ENCODE assay signal across 16 cellular contexts in the genomic region with DNA sequence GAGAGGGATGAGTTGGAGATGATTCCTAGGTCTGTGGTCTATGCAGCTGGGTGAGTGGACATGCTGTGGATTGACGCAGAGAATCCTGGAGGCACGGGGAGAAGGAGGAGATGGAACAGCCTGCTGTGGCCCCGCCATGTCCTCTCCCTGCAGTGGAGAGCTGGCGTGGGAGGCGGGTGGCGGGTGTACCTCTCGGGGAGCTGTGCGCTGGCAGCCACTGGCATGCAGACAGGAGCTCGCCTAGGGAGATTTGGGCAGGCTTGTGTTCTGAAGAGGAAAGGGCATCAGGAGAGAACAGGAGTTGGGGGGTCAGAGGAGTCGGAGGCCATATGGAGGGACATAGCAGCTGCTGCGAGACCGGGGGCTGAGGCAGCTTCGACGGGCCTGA. TPM values are rescaled to one million over a fixed set of nuclear protein-coding genes. Genes with fewer than 3 reads are reported as not detected.
DNase-seq lines count a peak whose midpoint lies in the region; ATAC-seq and TF ChIP-seq lines count a peak whose summit lies in the region.
"Had no signal": no experiment of that assay in that cellular context is flagged by ENCODE, and none has a peak within 500 bp of the region (broad histone marks: within the 10 kb centered on the region; RNA-seq: fewer than 3 reads in every experiment).

No MANE protein-coding gene starts in this region.

- POLR2A ChIA-PET in IMR-90 (lab: Charles Lee; ENCODE audit: unreplicated experiment), result no interaction called here

- H3K4me3 ChIP-seq in IMR-90 (ENCODE audit: insufficient read depth, low read depth, low read length), result no peak overlapping the region
- no peak overlapping the region for H3K4me3 ChIP-seq in dorsolateral prefrontal cortex

- H4K8ac ChIP-seq in IMR-90 (ENCODE audit: low read depth in 2 of 2, low read length in 2 of 2), result no peak overlapping the region

- no peak overlapping the region for H3K23ac ChIP-seq in IMR-90 (ENCODE audit: low read depth, low read length)

- H3K36me3 ChIP-seq in IMR-90 (ENCODE audit: control insufficient read depth, insufficient read depth, low read length), result peaks cover 23% of the 10 kb centered on the region

- no peaks in the 10 kb centered on the region for H3K4me1 ChIP-seq in IMR-90 (ENCODE audit: control insufficient read depth, insufficient read depth, low read length)

- H3K27ac ChIP-seq in IMR-90 (ENCODE audit: insufficient read depth, low read length) (no peak overlapping the region), dorsolateral prefrontal cortex (peak overlapping the region; percentile 60 to 100 (median 96))

- peaks cover 0 to 8% of the 10 kb centered on the region in 2 experiments; a peak in 2 of 4 replicates for H3K79me1 ChIP-seq in IMR-90 (ENCODE audit: low read depth in 1 of 2, low read length in 2 of 2)

- peaks cover 4% of the 10 kb centered on the region for H3K36me3 Mint-ChIP-seq in neural crest cell (ENCODE audit: low read depth)

- no peak for TF ChIP-seq RAD21 in IMR-90 (IDR thresholded peaks at IDR 0.05; ENCODE audit: low read length)

- no peak overlapping the region for H3K4me2 ChIP-seq in IMR-90 (ENCODE audit: low read depth, low read length)

- no peak overlapping the region for H3K56ac ChIP-seq in IMR-90 (ENCODE audit: extremely low read depth, insufficient read depth, low read length)

- dilution Hi-C loops in IMR-90 (cut with HindIII; ENCODE audit: low sequenced_read_pairs, unreplicated experiment), result no loop called here

- H3K27me3 Mint-ChIP-seq in neural crest cell (ENCODE audit: low read depth), result no peaks in the 10 kb centered on the region

- H3K27ac Mint-ChIP-seq in neural crest cell (ENCODE audit: unreplicated experiment), result peak overlapping the region; percentile 43

- H2AFZ ChIP-seq in IMR-90 (replicated peaks; ENCODE audit: low read length, poor library complexity), result no peak overlapping the region

- no peak overlapping the region for H3K4me3 Mint-ChIP-seq in neural crest cell
- H3K4me3 Mint-ChIP-seq: CD14-positive monocyte had no signal

- BruUV-seq in IMR-90 (replicated peaks; lab: Mats Ljungman, UMichigan), result no TSS peak

- H2BK15ac ChIP-seq in IMR-90 (ENCODE audit: low read depth, low read length), result no peak overlapping the region

- H3K9me3 Mint-ChIP-seq in neural crest cell, result no peaks in the 10 kb centered on the region

- peak overlapping the region; percentile 62 for H2AK9ac ChIP-seq in IMR-90 (replicated peaks; ENCODE audit: low read depth, low read length, poor library complexity)

- no peak overlapping the region for H4K5ac ChIP-seq in IMR-90 (ENCODE audit: low read depth, low read length)

- TF ChIP-seq POLR2A in IMR-90 (IDR thresholded peaks at IDR 0.05; ENCODE audit: low read depth, low read length), result no peak

- H3K9me3 ChIP-seq in IMR-90 (ENCODE audit: control insufficient read depth, insufficient read depth, low read length), result no peaks in the 10 kb centered on the region

- no peaks in the 10 kb centered on the region for H4K20me1 ChIP-seq in IMR-90 (ENCODE audit: insufficient read depth, low read length)

- intact Hi-C loops in IMR-90 (cut with micrococcal nuclease), result no loop called here
- intact Hi-C loops in dorsolateral prefrontal cortex (cut with DNase I), result loop anchor here (5.0 kb wide), 3 partner anchors 57 to 102 kb away; a partner anchor contains a TSS

- H2BK5ac ChIP-seq in IMR-90 (ENCODE audit: low read depth, low read length, poor library complexity, severe bottlenecking), result no peak overlapping the region

- H2BK20ac ChIP-seq in IMR-90 (ENCODE audit: low read depth, low read length), result no peak overlapping the region

- TF ChIP-seq CTCF in IMR-90 (conservative IDR thresholded peaks at IDR 0.05; ENCODE audit: low read depth, low read length), result no peak
- TF ChIP-seq CTCF in dorsolateral prefrontal cortex (IDR thresholded peaks at IDR 0.05 in 54 of 56, conservative IDR thresholded peaks at IDR 0.05 in 2 of 56; ENCODE audit: low read depth in 1 of 56, partially characterized antibody in 56 of 56), result peak in 1 of 56 donors; percentile 5
- TF ChIP-seq CTCF in neural crest cell (conservative IDR thresholded peaks at IDR 0.05), result no peak
- no peak for TF ChIP-seq CTCF in omental fat pad (IDR thresholded peaks at IDR 0.05)

- H3K4me1 Mint-ChIP-seq in neural crest cell, result peaks cover 12% of the 10 kb centered on the region
- H3K4me1 Mint-ChIP-seq: CD14-positive monocyte had no signal

- no peak overlapping the region for H3K4ac ChIP-seq in IMR-90 (ENCODE audit: low read depth, low read length)

- in situ Hi-C loops in G401 (cut with HindIII; ENCODE audit: low sequenced_read_pairs), result no loop called here
- in situ Hi-C loops in IMR-90 (cut with MboI; ENCODE audit: low sequenced_read_pairs), result no loop called here

- H3K27me3 ChIP-seq in IMR-90 (ENCODE audit: control insufficient read depth, insufficient read depth, low read length) (no peaks in the 10 kb centered on the region), dorsolateral prefrontal cortex (no peaks in the 10 kb centered on the region)

- peaks cover 10% of the 10 kb centered on the region for H3K9me1 ChIP-seq in IMR-90 (ENCODE audit: insufficient read depth, low read length)

- CTCF ChIA-PET in IMR-90 (lab: Yijun Ruan, JAX), result interaction anchor here (1.1 kb wide), 1 partner anchor 20 kb away, joined by 3 read pairs; no protein-coding TSS in a partner anchor

- H2BK120ac ChIP-seq in IMR-90 (ENCODE audit: low read depth, low read length), result no peak overlapping the region

- DNase-seq in G401 (ENCODE audit: low spot score) (peak; percentile 70), IMR-90 (no peak), dorsolateral prefrontal cortex (peak in 8 of 10 donors; percentile 61 to 87 (median 73)), neural crest cell (ENCODE audit: low read depth, low spot score) (no peak), omental fat pad (ENCODE audit: low spot score) (no peak), NCI-H1436 (lab: John Stamatoyannopoulos, UW) (no peak), NCI-H1105 (lab: John Stamatoyannopoulos, UW) (no peak)
- DNase-seq: COR-L47, HCEC 1CT, MV-4-11, NCI-H1436 treated with DMSO at 0.1 percent for 48 hours, NCI-H2081, NCI-H2227 treated with DMSO at 0.1 percent for 48 hours, NCI-H526 had no signal

- H2AK5ac ChIP-seq in IMR-90 (ENCODE audit: low read depth, low read length), result no peak overlapping the region

- H3K14ac ChIP-seq in IMR-90 (replicated peaks; ENCODE audit: low read depth, low read length), result no peak overlapping the region

- ATAC-seq in IMR-90 (ENCODE audit: low read depth) (no peak), omental fat pad (ENCODE audit: low FRiP score) (no peak), HG03432 (IDR thresholded peaks at IDR 0.05; ENCODE audit: unreplicated experiment) (no peak)

- H4K91ac ChIP-seq in IMR-90 (ENCODE audit: insufficient read depth, low read depth, low read length), result no peak overlapping the region

- H3K18ac ChIP-seq in IMR-90 (ENCODE audit: low read depth, low read length), result no peak overlapping the region

- WGBS in IMR-90 (ENCODE audit: extremely low coverage in 2 of 2, insufficient read length in 1 of 2), 2 experiments, result 98% methylated on average over 7 of the region's 14 CpGs; no CpG with 5 or more reads in 1 of the 2 experiments

- H3K9ac ChIP-seq in IMR-90 (ENCODE audit: low read depth, low read length), result no peak overlapping the region

TF ChIP-seq in IMR-90, 13 proteins besides CTCF, POLR2A, EP300 and RAD21:
- no peak for TF ChIP-seq RFX5 (IDR thresholded peaks at IDR 0.05; ENCODE audit: low read depth, low read length)
- no peak for TF ChIP-seq MAFK (IDR thresholded peaks at IDR 0.05; ENCODE audit: low read depth, low read length)
- TF ChIP-seq, protein P1, sequence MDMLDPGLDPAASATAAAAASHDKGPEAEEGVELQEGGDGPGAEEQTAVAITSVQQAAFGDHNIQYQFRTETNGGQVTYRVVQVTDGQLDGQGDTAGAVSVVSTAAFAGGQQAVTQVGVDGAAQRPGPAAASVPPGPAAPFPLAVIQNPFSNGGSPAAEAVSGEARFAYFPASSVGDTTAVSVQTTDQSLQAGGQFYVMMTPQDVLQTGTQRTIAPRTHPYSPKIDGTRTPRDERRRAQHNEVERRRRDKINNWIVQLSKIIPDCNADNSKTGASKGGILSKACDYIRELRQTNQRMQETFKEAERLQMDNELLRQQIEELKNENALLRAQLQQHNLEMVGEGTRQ (IDR thresholded peaks at IDR 0.05; ENCODE audit: low read depth, low read length), result no peak
- TF ChIP-seq FOS (IDR thresholded peaks at IDR 0.05; ENCODE audit: low read depth, low read length), result no peak
- no peak for TF ChIP-seq CHD1 (IDR thresholded peaks at IDR 0.05; ENCODE audit: low read depth, low read length)
TF ChIP-seq in IMR-90: peak in this region for 0.

RNA-seq across cellular contexts. Expression of a gene that starts 56.1 kb away (rescaled TPM):
- 5.8 and 8.5 TPM in 2 replicates for total RNA-seq in G401 (2014; rRNA removed; shearing (Covaris generic))
- 10.3 and 11.7 TPM in 2 replicates for total RNA-seq in IMR-90 (2012; rRNA removed)
- polyA plus RNA-seq in IMR-90 (2012; rRNA removed), result 9.5 TPM in 2 replicates
- 5.8 and 11.5 TPM in 2 replicates for polyA plus RNA-seq in IMR-90 (2012; cell fraction: cytosol; rRNA removed)
- polyA plus RNA-seq in IMR-90 (2012; cell fraction: nucleus; rRNA removed; ENCODE audit: low replicate concordance), result 10.1 and 26.3 TPM in 2 replicates
- 100 to 1,000 TPM in 7 of 120 experiments, 10 to 100 TPM in 113; 54.3 to 129 (median 78.9) TPM for total RNA-seq in dorsolateral prefrontal cortex
- total RNA-seq in neural crest cell, result 27.0 and 28.3 TPM in 2 replicates
- 10 to 100 TPM; 12.7 to 46.0 (median 17.9) TPM for total RNA-seq in omental fat pad

RNA-seq across cellular contexts. Expression of a gene that starts 56.2 kb away (rescaled TPM):
- total RNA-seq in G401 (2014; rRNA removed; shearing (Covaris generic)), result 70.8 and 73.9 TPM in 2 replicates
- total RNA-seq in IMR-90 (2012; rRNA removed) (41.9 and 55.3 TPM in 2 replicates), dorsolateral prefrontal cortex (10 to 100 TPM; 31.4 to 69.6 (median 51.2) TPM), neural crest cell (35.5 and 37.3 TPM in 2 replicates), omental fat pad (10 to 100 TPM; 20.0 to 39.8 (median 34.7) TPM)
- polyA plus RNA-seq in IMR-90 (2012; rRNA removed), result 53.2 and 56.4 TPM in 2 replicates
- 29.3 and 37.8 TPM in 2 replicates for polyA plus RNA-seq in IMR-90 (2012; cell fraction: cytosol; rRNA removed)
- polyA plus RNA-seq in IMR-90 (2012; cell fraction: nucleus; rRNA removed; ENCODE audit: low replicate concordance), result 10.9 and 21.3 TPM in 2 replicates

Comparison
In these comparisons a context has a peak if more than half of its experiments do, and no peak if none do; other contexts are left out.
1. DNase-seq: peak in G401 (single experiment) and dorsolateral prefrontal cortex (8 of 10); none in IMR-90 (single experiment), neural crest cell (single experiment), omental fat pad (single experiment), NCI-H1436 (single experiment) and NCI-H1105 (single experiment).